Comparison of ENCODE assay signal across 11 cellular contexts in genomic region chr15:74202461-74203401, GRCh38. TPM values are rescaled to one million over a fixed set of nuclear protein-coding genes. Genes with fewer than 3 reads are reported as not detected.
DNase-seq lines count a peak whose midpoint lies in the region; ATAC-seq, FAIRE-seq and TF ChIP-seq lines count a peak whose summit lies in the region.
"Had no signal": no experiment of that assay in that cellular context is flagged by ENCODE, and none has a peak within 500 bp of the region (broad histone marks: within the 10 kb centered on the region; RNA-seq: fewer than 3 reads in every experiment).

Gene STRA6, minus strand, starts transcription at chr15:74202787. Its CDS starts 520 bp downstream, at chr15:74202267.

- WGBS in K562 (ENCODE audit: insufficient coverage, low coverage, missing lambda C conversion rate): 7% methylated on average over 16 of the region's 26 CpGs
- no CpG with 5 or more reads among the region's 26 CpGs for WGBS in mesendoderm (ENCODE audit: extremely low coverage, insufficient coverage, low lambda C conversion rate)

- no peak within 1 kb of the TSS for H4K5ac ChIP-seq in mesendoderm (ENCODE audit: low read length)

- H3K4me3 ChIP-seq in K562 (no peak within 1 kb of the TSS), mesendoderm (ENCODE audit: low read length) (no peak within 1 kb of the TSS)
- H3K4me3 ChIP-seq: adrenal gland, SJSA1 had no signal

- no peak within 1 kb of the TSS for H2BK15ac ChIP-seq in mesendoderm (replicated peaks; ENCODE audit: low read depth)

- no peak for TF ChIP-seq POLR2A in K562 (conservative IDR thresholded peaks at IDR 0.05)

- CTCF ChIA-PET in K562 (lab: Yijun Ruan, JAX; ENCODE audit: low intra/inter-chr PET ratio): no interaction called here

- no TSS peak for BruUV-seq in K562 (replicated peaks; lab: Mats Ljungman, UMichigan)

- no peak within 1 kb of the TSS for H3K4ac ChIP-seq in mesendoderm (ENCODE audit: low read depth, low read length)

- peak; percentile 32 for DNase-seq in DMS153 treated with DMSO at 0.1 percent for 48 hours (lab: John Stamatoyannopoulos, UW; ENCODE audit: unreplicated experiment)
- peak; percentile 18 to 96 (median 91) for DNase-seq in NCI-H1417 (lab: John Stamatoyannopoulos, UW)
- DNase-seq in K562 (ENCODE audit: extremely low read depth in 1 of 4, low spot score in 3 of 4): peak; percentile 52 to 68 (median 64)
- peak; percentile 97 for DNase-seq in mesendoderm
- DNase-seq in C1 segment of cervical spinal cord (lab: John Stamatoyannopoulos, UW): no peak
- DNase-seq in dedifferentiated amniotic fluid mesenchymal stem cell (ENCODE audit: extremely low spot score): no peak
- no peak for DNase-seq in OCI-M2 (lab: John Stamatoyannopoulos, UW; ENCODE audit: unreplicated experiment)

- H3K9me3 ChIP-seq in K562 (replicated peaks; ENCODE audit: control insufficient read depth, insufficient read depth, low read depth, low read length): no peaks in the 10 kb centered on the region
- H3K9me3 ChIP-seq: adrenal gland, SJSA1 had no signal

- TF ChIP-seq EP300 in K562 (IDR thresholded peaks at IDR 0.05; ENCODE audit: low read length): no peak

- H3K9me1 ChIP-seq in K562 (ENCODE audit: control insufficient read depth, insufficient read depth, low read length): no peaks in the 10 kb centered on the region

- peak within 1 kb of the TSS; percentile 87 for H3K56ac ChIP-seq in mesendoderm (ENCODE audit: low read length)

- H3K27ac ChIP-seq in K562 (ENCODE audit: extremely low read depth, low read depth, low read length) (no peak within 1 kb of the TSS), mesendoderm (ENCODE audit: low read depth, low read length) (peak within 1 kb of the TSS; percentile 72)
- H3K27ac ChIP-seq: SJSA1 had no signal

- H2BK5ac ChIP-seq in mesendoderm (ENCODE audit: low read length): peak within 1 kb of the TSS; percentile 64

- TF ChIP-seq CTCF in K562 (IDR thresholded peaks at IDR 0.05 in 2 of 3, conservative IDR thresholded peaks at IDR 0.05 in 1 of 3; ENCODE audit: insufficient read depth in 2 of 3, low read depth in 1 of 3, low read length in 3 of 3): peak; percentile 7 to 38 (median 19); a peak in 1 of 6 replicates

- in situ Hi-C loops in K562 (cut with MboI): no loop called here

- H3K27me3 ChIP-seq in K562 (ENCODE audit: control insufficient read depth in 2 of 2, insufficient read depth in 2 of 2, low read length in 2 of 2) (peaks cover 2 to 76% of the 10 kb centered on the region in 2 experiments; a peak in 3 of 5 replicates), mesendoderm (ENCODE audit: insufficient read depth, low read length, poor library complexity) (no peaks in the 10 kb centered on the region)
- H3K27me3 ChIP-seq: adrenal gland, SJSA1 had no signal

- no peaks in the 10 kb centered on the region for H3K79me2 ChIP-seq in K562 (ENCODE audit: control insufficient read depth, insufficient read depth, low read length)
- no peaks in the 10 kb centered on the region for H3K79me2 ChIP-seq in mesendoderm (ENCODE audit: control insufficient read depth, insufficient read depth, low read length)

- H2AFZ ChIP-seq in K562 (ENCODE audit: low read depth, low read length): peak within 1 kb of the TSS; percentile 39; the same call in 1 of the 2 replicates

- ATAC-seq in K562 (peak; percentile 83), HG03457 (IDR thresholded peaks at IDR 0.05; ENCODE audit: unreplicated experiment) (no peak)

- peak; percentile 56 for FAIRE-seq in K562 (lab: Jason Lieb, UNC)
- FAIRE-seq: GM12892 had no signal

- H3K18ac ChIP-seq in mesendoderm (ENCODE audit: low read length): peak within 1 kb of the TSS; percentile 22

- H3K23ac ChIP-seq in mesendoderm (ENCODE audit: low read length): no peak within 1 kb of the TSS

- H3K79me1 ChIP-seq in mesendoderm (ENCODE audit: low read length): no peaks in the 10 kb centered on the region

- peaks cover 8 to 15% of the 10 kb centered on the region in 2 experiments; a peak in 4 of 5 replicates for H3K4me1 ChIP-seq in K562 (replicated peaks in 1 of 2; ENCODE audit: control insufficient read depth in 2 of 2, insufficient read depth in 2 of 2, low read length in 2 of 2)
- peaks cover 13% of the 10 kb centered on the region for H3K4me1 ChIP-seq in mesendoderm (ENCODE audit: control insufficient read depth, low read depth, low read length)

- H2AK5ac ChIP-seq in mesendoderm (ENCODE audit: low read length): peak within 1 kb of the TSS; percentile 86

- H3K9ac ChIP-seq in K562 (ENCODE audit: insufficient read depth in 1 of 2, low read depth in 2 of 2, low read length in 2 of 2): no peak within 1 kb of the TSS
- H3K9ac ChIP-seq in mesendoderm (ENCODE audit: low read length): peak within 1 kb of the TSS; percentile 71

- H4K8ac ChIP-seq in mesendoderm (ENCODE audit: low read depth, low read length): no peak within 1 kb of the TSS

- intact Hi-C loops in K562 (cut with micrococcal nuclease): no loop called here

- no peaks in the 10 kb centered on the region for H3K36me3 ChIP-seq in K562 (ENCODE audit: control insufficient read depth, insufficient read depth, low read length)
- H3K36me3 ChIP-seq in mesendoderm (ENCODE audit: control insufficient read depth, insufficient read depth, low read length): no peaks in the 10 kb centered on the region
- H3K36me3 ChIP-seq: adrenal gland, SJSA1 had no signal

- 0 out of 2 replicates have a peak within 1 kb of the TSS, but pooled peaks have one; percentile 7 for H3K4me2 ChIP-seq in K562 (ENCODE audit: insufficient read depth, low read length)
- H3K4me2 ChIP-seq in mesendoderm (ENCODE audit: low read length): peak within 1 kb of the TSS; percentile 65

- TF ChIP-seq RAD21 in K562 (CRISPR knock-in tag; conservative IDR thresholded peaks at IDR 0.05 in 1 of 2, IDR thresholded peaks at IDR 0.05 in 1 of 2): no peak; a peak in 1 of 4 replicates

- H2BK120ac ChIP-seq in mesendoderm (ENCODE audit: low read depth, low read length): peak within 1 kb of the TSS; percentile 18

- 0 out of 2 replicates have a peak, but pooled peaks cover 15% of the 10 kb centered on the region for H4K20me1 ChIP-seq in K562 (replicated peaks; ENCODE audit: control insufficient read depth, insufficient read depth, low read length)

- POLR2A ChIA-PET in K562 (lab: Yijun Ruan, JAX): interaction anchor here (0.6 to 1.8 kb wide), 6 partner anchors 14 to 354 kb away, joined by 3 to 5 read pairs (median 4); no protein-coding TSS in a partner anchor

TF ChIP-seq in K562, 482 proteins besides CTCF, POLR2A, EP300 and RAD21 (continues in another document):
- TF ChIP-seq ATF1 (CRISPR knock-in tag; IDR thresholded peaks at IDR 0.05) (no peak), ATF1 (tag; IDR thresholded peaks at IDR 0.05) (no peak), RBM15 (IDR thresholded peaks at IDR 0.05; ENCODE audit: insufficient read depth, low read length) (no peak), ZNF780A (CRISPR knock-in tag; IDR thresholded peaks at IDR 0.05) (no peak), HDAC6 (IDR thresholded peaks at IDR 0.05; ENCODE audit: low read depth, low read length) (no peak), CHD4 (IDR thresholded peaks at IDR 0.05; ENCODE audit: insufficient read depth, insufficient replicate concordance, low read depth, low read length, poor library complexity, severe bottlenecking) (no peak), THRAP3 (IDR thresholded peaks at IDR 0.05; ENCODE audit: borderline replicate concordance) (no peak), FOS (IDR thresholded peaks at IDR 0.05; ENCODE audit: extremely low read depth, insufficient read length) (no peak), NFE2L1 (tag; IDR thresholded peaks at IDR 0.05; ENCODE audit: borderline replicate concordance, low read depth) (no peak), RFX5 (IDR thresholded peaks at IDR 0.05; ENCODE audit: low read depth, low read length) (no peak), RBFOX2 (IDR thresholded peaks at IDR 0.05; ENCODE audit: low read depth, low read length) (no peak)

RNA-seq across cellular contexts. Expression of gene STRA6, which starts in this region (rescaled TPM):
- 1.6 and 8.9 TPM in 2 replicates for total RNA-seq in K562 (2011; cell fraction: chromatin; rRNA removed; ENCODE audit: low replicate concordance)
- total RNA-seq in K562 (2011; cell fraction: nucleolus; rRNA removed): 1.8 and 6.5 TPM in 2 replicates
- total RNA-seq in K562 (2011; cell fraction: nucleoplasm; rRNA removed): 1.6 and 3.4 TPM in 2 replicates
- total RNA-seq in K562 (2014; rRNA removed) (0.33 TPM in 1 of 2 replicates, not detected in the other), K562 (2014; rRNA removed; fragmentation: Illumina TruSeq; extraction: Trizol) (0.18 TPM in 1 of 2 replicates, not detected in the other), K562 (2015; rRNA removed; fragmentation: Illumina TruSeq; extraction: Trizol) (0.43 and 0.60 TPM in 2 replicates), K562 (2021) (0.38 and 0.47 TPM in 2 replicates)
- polyA plus RNA-seq in K562 (2011; rRNA removed) (1.9 and 2.0 TPM in 2 replicates), K562 (2014; fragmentation: Illumina TruSeq; extraction: Trizol) (0.28 and 0.40 TPM in 2 replicates), K562 (2014; fragmentation: Nextera tagmentation; extraction: Ambion mirVana) (under 1 TPM in 1 of 2 experiments, not detected in 1; 0.04 TPM), K562 (2014; rRNA removed) (0.43 and 0.65 TPM in 2 replicates)
- 0.97 and 2.3 TPM in 2 replicates for polyA plus RNA-seq in K562 (2011; cell fraction: cytosol; rRNA removed)
- 6.6 and 12.5 TPM in 2 replicates for polyA plus RNA-seq in K562 (2011; cell fraction: nucleus; rRNA removed)
- polyA plus RNA-seq in K562 (2012): 0.30 and 0.50 TPM in 2 replicates
- polyA minus RNA-seq in K562 (2011; rRNA and poly(A)+ RNA removed): 1.0 and 1.6 TPM in 2 replicates
- polyA minus RNA-seq in K562 (2011; cell fraction: cytosol; rRNA and poly(A)+ RNA removed): 0.29 TPM in 1 of 2 replicates, not detected in the other
- polyA minus RNA-seq in K562 (2011; cell fraction: nucleus; rRNA and poly(A)+ RNA removed): 4.9 and 5.9 TPM in 2 replicates
- polyA plus RNA-seq in mesendoderm (2013, experiment 1 of 2): 4.4 TPM
- polyA plus RNA-seq in mesendoderm (2013, experiment 2 of 2): 4.5 TPM

Comparison
In these comparisons a context has a peak if more than half of its experiments do, and no peak if none do; other contexts are left out.
1. DNase-seq: peak in DMS153 treated with DMSO at 0.1 percent for 48 hours (single experiment), NCI-H1417 (3 of 3), K562 (4 of 4) and mesendoderm (single experiment); none in C1 segment of cervical spinal cord (0 of 14), dedifferentiated amniotic fluid mesenchymal stem cell (single experiment) and OCI-M2 (single experiment).